In the genomic region with DNA sequence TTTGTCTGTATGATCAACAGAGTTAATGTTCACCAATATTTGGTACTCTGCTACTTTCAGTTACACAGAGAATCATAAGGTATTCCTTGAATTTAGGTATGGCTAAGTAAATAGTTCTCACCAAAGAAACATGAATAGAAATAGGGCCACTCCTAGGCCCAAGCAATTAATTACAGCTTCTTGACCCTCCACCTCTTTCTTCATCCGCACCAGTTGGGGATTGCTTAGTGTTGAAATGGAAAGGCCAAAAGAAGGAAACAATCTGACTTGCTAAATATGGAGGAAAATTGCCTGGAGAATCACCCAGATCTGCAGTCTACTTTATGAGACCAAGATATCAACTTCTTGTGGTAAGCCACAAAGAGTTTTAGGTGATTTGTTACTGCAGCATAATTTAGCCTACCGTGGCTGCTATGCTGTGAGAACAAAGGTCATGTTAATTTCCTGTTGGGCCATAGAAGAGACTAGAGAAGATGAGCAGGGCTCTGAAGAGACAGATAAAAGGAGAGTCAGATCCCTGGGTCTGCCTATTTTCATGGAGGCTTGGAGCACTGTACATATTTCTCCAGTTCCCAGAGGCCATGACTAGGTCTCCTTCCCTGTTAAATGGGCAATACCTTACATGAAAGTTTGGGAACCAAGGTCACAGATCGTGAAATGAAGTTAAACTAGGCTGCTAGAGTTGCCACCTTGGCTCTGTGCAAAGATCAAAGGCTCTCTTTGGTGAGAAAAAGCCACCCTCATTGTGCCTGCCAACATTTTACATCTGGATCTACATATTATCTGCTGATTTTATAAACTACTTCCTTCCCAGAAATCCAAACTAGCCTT, we compare ENCODE assay signal across 16 cellular contexts.
DNase-seq lines count a peak whose midpoint lies in the region; ATAC-seq lines count a peak whose summit lies in the region.
"Had no signal": no experiment of that assay in that cellular context is flagged by ENCODE, and none has a peak within 500 bp of the region (broad histone marks: within the 10 kb centered on the region; RNA-seq: fewer than 3 reads in every experiment).

No MANE protein-coding gene starts in this region.

- H3K27me3 Mint-ChIP-seq in activated CD4-positive, alpha-beta memory T cell treated with anti-CD3 and anti-CD28 coated beads for 36 hours, result no peaks in the 10 kb centered on the region
- no peaks in the 10 kb centered on the region for H3K27me3 Mint-ChIP-seq in activated CD4-positive, alpha-beta memory T cell treated with anti-CD3 and anti-CD28 coated beads, Interleukin-2, amount 10 ng/mL, durations not matched to agents 7 days and 5 days
- H3K27me3 Mint-ChIP-seq in stimulated activated naive B cell treated with anti-CD40 and anti-IgM and Interleukin-4, amounts not matched to agents 10 μg/mL and 1 μg/mL and 100 μg/mL, for 72 hours, result no peaks in the 10 kb centered on the region

- H3K4me3 Mint-ChIP-seq in activated CD4-positive, alpha-beta memory T cell treated with anti-CD3 and anti-CD28 coated beads for 36 hours, result peak overlapping the region; percentile 31
- H3K4me3 Mint-ChIP-seq in activated CD4-positive, alpha-beta memory T cell treated with anti-CD3 and anti-CD28 coated beads, Interleukin-2, amount 10 ng/mL, durations not matched to agents 7 days and 5 days, result no peak overlapping the region
- H3K4me3 Mint-ChIP-seq in stimulated activated naive B cell treated with anti-CD40 and anti-IgM and Interleukin-4, amounts not matched to agents 10 μg/mL and 1 μg/mL and 100 μg/mL, for 72 hours, result no peak overlapping the region

- intact Hi-C loops in activated CD4-positive, alpha-beta memory T cell treated with anti-CD3 and anti-CD28 coated beads for 36 hours (cut with micrococcal nuclease), result loop anchor here (2.0 to 5.0 kb wide), 2 partner anchors 39 to 54 kb away; no protein-coding TSS in a partner anchor

- H3K4me1 Mint-ChIP-seq in activated CD4-positive, alpha-beta memory T cell treated with anti-CD3 and anti-CD28 coated beads for 36 hours (ENCODE audit: low read depth), result peaks cover 61% of the 10 kb centered on the region
- peaks cover 20% of the 10 kb centered on the region for H3K4me1 Mint-ChIP-seq in activated CD4-positive, alpha-beta memory T cell treated with anti-CD3 and anti-CD28 coated beads, Interleukin-2, amount 10 ng/mL, durations not matched to agents 7 days and 5 days
- H3K4me1 Mint-ChIP-seq in stimulated activated naive B cell treated with anti-CD40 and anti-IgM and Interleukin-4, amounts not matched to agents 10 μg/mL and 1 μg/mL and 100 μg/mL, for 72 hours, result peaks cover 0 to 6% of the 10 kb centered on the region in 2 donors

- peaks cover 2% of the 10 kb centered on the region for H3K36me3 Mint-ChIP-seq in activated CD4-positive, alpha-beta memory T cell treated with anti-CD3 and anti-CD28 coated beads for 36 hours
- H3K36me3 Mint-ChIP-seq in activated CD4-positive, alpha-beta memory T cell treated with anti-CD3 and anti-CD28 coated beads, Interleukin-2, amount 10 ng/mL, durations not matched to agents 7 days and 5 days (ENCODE audit: low read depth), result no peaks in the 10 kb centered on the region
- H3K36me3 Mint-ChIP-seq in stimulated activated naive B cell treated with anti-CD40 and anti-IgM and Interleukin-4, amounts not matched to agents 10 μg/mL and 1 μg/mL and 100 μg/mL, for 72 hours, result no peaks in the 10 kb centered on the region

- CTCF ChIA-PET in activated CD4-positive, alpha-beta memory T cell treated with anti-CD3 and anti-CD28 coated beads for 36 hours (lab: Charles Lee), result interaction anchor here (0.8 to 1.2 kb wide), 3 partner anchors 104 to 159 kb away, joined by 3 read pairs; no protein-coding TSS in a partner anchor
- CTCF ChIA-PET in activated CD4-positive, alpha-beta memory T cell treated with anti-CD3 and anti-CD28 coated beads, Interleukin-2, amount 10 ng/mL, durations not matched to agents 7 days and 5 days (lab: Charles Lee), result no interaction called here

- POLR2A ChIA-PET in activated CD4-positive, alpha-beta memory T cell treated with anti-CD3 and anti-CD28 coated beads for 36 hours (lab: Charles Lee), result no interaction called here
- POLR2A ChIA-PET in activated CD4-positive, alpha-beta memory T cell treated with anti-CD3 and anti-CD28 coated beads, Interleukin-2, amount 10 ng/mL, durations not matched to agents 7 days and 5 days (lab: Charles Lee), result no interaction called here

- peak; percentile 53 to 72 for ATAC-seq in stimulated activated naive B cell treated with anti-CD40 and anti-IgM and Interleukin-4, amounts not matched to agents 10 μg/mL and 1 μg/mL and 100 μg/mL, for 72 hours (replicated peaks)
- ATAC-seq in HG02798 (IDR thresholded peaks at IDR 0.05; ENCODE audit: poor library complexity, unreplicated experiment), result no peak
- ATAC-seq in GM21619 (IDR thresholded peaks at IDR 0.05; ENCODE audit: unreplicated experiment), result no peak

- peaks cover 3% of the 10 kb centered on the region for H3K9me3 Mint-ChIP-seq in activated CD4-positive, alpha-beta memory T cell treated with anti-CD3 and anti-CD28 coated beads for 36 hours
- H3K9me3 Mint-ChIP-seq in activated CD4-positive, alpha-beta memory T cell treated with anti-CD3 and anti-CD28 coated beads, Interleukin-2, amount 10 ng/mL, durations not matched to agents 7 days and 5 days, result no peaks in the 10 kb centered on the region
- H3K9me3 Mint-ChIP-seq in stimulated activated naive B cell treated with anti-CD40 and anti-IgM and Interleukin-4, amounts not matched to agents 10 μg/mL and 1 μg/mL and 100 μg/mL, for 72 hours, result no peaks in the 10 kb centered on the region

- DNase-seq in activated CD4-positive, alpha-beta memory T cell treated with anti-CD3 and anti-CD28 coated beads for 36 hours, result no peak
- DNase-seq in activated CD4-positive, alpha-beta memory T cell treated with anti-CD3 and anti-CD28 coated beads, Interleukin-2, amount 10 ng/mL, durations not matched to agents 7 days and 5 days, result no peak
- DNase-seq in MV-4-11 (lab: John Stamatoyannopoulos, UW) (peak; percentile 44), amniotic epithelial cell (ENCODE audit: low read depth) (peak; percentile 97), caudate nucleus (lab: John Stamatoyannopoulos, UW) (no peak)
- DNase-seq in stimulated activated naive B cell treated with anti-CD40 and anti-IgM and Interleukin-4, amounts not matched to agents 10 μg/mL and 1 μg/mL and 100 μg/mL, for 72 hours, result no peak
- DNase-seq: aorta; DMS53; effector CD4-positive, alpha-beta T cell; GOT3; midbrain; NCI-H2227 treated with DMSO at 0.1 percent for 48 hours had no signal

- H3K27ac Mint-ChIP-seq in activated CD4-positive, alpha-beta memory T cell treated with anti-CD3 and anti-CD28 coated beads for 36 hours, result peak overlapping the region; percentile 71
- no peak overlapping the region for H3K27ac Mint-ChIP-seq in activated CD4-positive, alpha-beta memory T cell treated with anti-CD3 and anti-CD28 coated beads, Interleukin-2, amount 10 ng/mL, durations not matched to agents 7 days and 5 days
- no peak overlapping the region for H3K27ac Mint-ChIP-seq in stimulated activated naive B cell treated with anti-CD40 and anti-IgM and Interleukin-4, amounts not matched to agents 10 μg/mL and 1 μg/mL and 100 μg/mL, for 72 hours

- no peak overlapping the region for H3K27ac ChIP-seq in caudate nucleus (ENCODE audit: low read depth, low read length)
- H3K27ac ChIP-seq: gastroesophageal sphincter, parathyroid adenoma had no signal

Comparison
In these comparisons a context has a peak if more than half of its experiments do, and no peak if none do; other contexts are left out.
1. DNase-seq: peak in MV-4-11 (single experiment) and amniotic epithelial cell (single experiment); none in activated CD4-positive, alpha-beta memory T cell treated with anti-CD3 and anti-CD28 coated beads for 36 hours (single experiment), activated CD4-positive, alpha-beta memory T cell treated with anti-CD3 and anti-CD28 coated beads, Interleukin-2, amount 10 ng/mL, durations not matched to agents 7 days and 5 days (single experiment), stimulated activated naive B cell treated with anti-CD40 and anti-IgM and Interleukin-4, amounts not matched to agents 10 μg/mL and 1 μg/mL and 100 μg/mL, for 72 hours (single experiment) and caudate nucleus (0 of 61).
2. ATAC-seq: peak in stimulated activated naive B cell treated with anti-CD40 and anti-IgM and Interleukin-4, amounts not matched to agents 10 μg/mL and 1 μg/mL and 100 μg/mL, for 72 hours (2 of 2); none in HG02798 (single experiment) and GM21619 (single experiment).